Comparison of ENCODE assay signal across 36 cellular contexts in the genomic region with DNA sequence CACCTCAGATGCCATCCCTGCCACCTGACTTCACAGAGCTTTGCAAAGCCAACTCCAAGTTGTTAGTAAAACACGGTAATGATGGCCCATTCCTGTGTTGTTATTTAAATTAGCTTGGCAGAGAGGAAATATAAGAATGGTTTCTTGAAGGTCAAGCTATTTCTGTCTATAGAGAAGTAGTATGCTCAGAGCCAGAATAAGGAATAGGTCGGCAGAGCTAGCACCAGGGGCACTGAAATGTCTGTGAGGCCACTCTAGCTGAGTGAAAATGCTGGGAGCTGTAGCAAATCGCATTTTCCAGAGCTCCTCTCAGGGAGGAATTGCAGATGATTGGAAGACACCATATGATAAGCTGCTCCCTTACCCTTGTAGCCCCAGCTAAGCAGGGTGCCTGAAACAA.
"Had no signal": no experiment of that assay in that cellular context is flagged by ENCODE, and none has a peak within 500 bp of the region (broad histone marks: within the 10 kb centered on the region; RNA-seq: fewer than 3 reads in every experiment).

No MANE protein-coding gene starts in this region.

- H3K36me3 Mint-ChIP-seq: activated CD8-positive, alpha-beta memory T cell treated with anti-CD3 and anti-CD28 coated beads, Interleukin-2, amount 10 ng/mL, durations not matched to agents 7 days and 5 days; activated naive CD4-positive, alpha-beta T cell treated with anti-CD3 and anti-CD28 coated beads, Interleukin-2, amount 50 U/mL, for 72 hours; activated naive CD8-positive, alpha-beta T cell treated with anti-CD3 and anti-CD28 coated beads for 36 hours had no signal

- H3K9me3 ChIP-seq: adrenal gland, body of pancreas, breast epithelium had no signal

- H3K9me3 Mint-ChIP-seq: activated CD4-positive, alpha-beta memory T cell treated with anti-CD3 and anti-CD28 coated beads, Interleukin-2, amount 10 ng/mL, durations not matched to agents 7 days and 5 days; activated CD4-positive, alpha-beta T cell treated with anti-CD3 and anti-CD28 coated beads, Interleukin-2, amount 10 ng/mL, durations not matched to agents 7 days and 5 days; activated naive CD4-positive, alpha-beta T cell treated with anti-CD3 and anti-CD28 coated beads for 36 hours; activated naive CD4-positive, alpha-beta T cell treated with anti-CD3 and anti-CD28 coated beads, Interleukin-2, amount 50 U/mL, for 72 hours; activated naive CD8-positive, alpha-beta T cell treated with anti-CD3 and anti-CD28 coated beads for 36 hours; activated T-cell treated with anti-CD3 and anti-CD28 coated beads, Interleukin-2, amount 50 U/mL, for 24 hours; activated T-helper 2 cell treated with anti-CD3 and anti-CD28 coated beads, Interferon-gamma antibody, Interleukin-2, Interleukin-4, amounts not matched to agents 10 μg/mL and 5 μg/mL and 100 μg/mL, durations not matched to agents 14 hours and 24 hours and 36 hours; T-helper 1 cell treated with Interleukin-12 subunit alpha and Interleukin-12 subunit beta and Interleukin-4 antibody, amounts not matched to agents 30 μg/mL and 1 μg/mL, for 36 hours; T-helper 2 cell treated with Interferon-gamma antibody and Interleukin-4, amounts not matched to agents 5 μg/mL and 100 μg/mL, for 36 hours had no signal

- H3K4me1 Mint-ChIP-seq: activated CD4-positive, alpha-beta memory T cell treated with anti-CD3 and anti-CD28 coated beads, Interleukin-2, amount 10 ng/mL, durations not matched to agents 7 days and 5 days; activated CD4-positive, alpha-beta T cell treated with anti-CD3 and anti-CD28 coated beads for 36 hours; activated CD4-positive, alpha-beta T cell treated with anti-CD3 and anti-CD28 coated beads, Interleukin-2, amount 10 ng/mL, durations not matched to agents 7 days and 5 days; activated CD8-positive, alpha-beta memory T cell treated with anti-CD3 and anti-CD28 coated beads, Interleukin-2, amount 10 ng/mL, durations not matched to agents 7 days and 5 days; activated naive CD8-positive, alpha-beta T cell treated with anti-CD3 and anti-CD28 coated beads for 36 hours had no signal

- H3K27ac Mint-ChIP-seq: activated CD4-positive, alpha-beta memory T cell treated with anti-CD3 and anti-CD28 coated beads, Interleukin-2, amount 10 ng/mL, durations not matched to agents 7 days and 5 days; activated CD4-positive, alpha-beta T cell treated with anti-CD3 and anti-CD28 coated beads for 36 hours; activated CD4-positive, alpha-beta T cell treated with anti-CD3 and anti-CD28 coated beads, Interleukin-2, amount 10 ng/mL, durations not matched to agents 7 days and 5 days; activated CD8-positive, alpha-beta memory T cell treated with anti-CD3 and anti-CD28 coated beads, Interleukin-2, amount 10 ng/mL, durations not matched to agents 7 days and 5 days; activated CD8-positive, alpha-beta T cell treated with anti-CD3 and anti-CD28 coated beads, Interleukin-2, amount 10 ng/mL, durations not matched to agents 7 days and 5 days; activated naive CD4-positive, alpha-beta T cell treated with anti-CD3 and anti-CD28 coated beads for 36 hours; activated naive CD4-positive, alpha-beta T cell treated with anti-CD3 and anti-CD28 coated beads, Interleukin-2, amount 50 U/mL, for 72 hours; activated naive CD8-positive, alpha-beta T cell treated with anti-CD3 and anti-CD28 coated beads for 36 hours; activated T-cell treated with anti-CD3 and anti-CD28 coated beads, Interleukin-2, amount 50 U/mL, for 24 hours; activated T-helper 2 cell treated with anti-CD3 and anti-CD28 coated beads, Interferon-gamma antibody, Interleukin-2, Interleukin-4, amounts not matched to agents 10 μg/mL and 5 μg/mL and 100 μg/mL, durations not matched to agents 14 hours and 24 hours and 36 hours; T-helper 1 cell treated with Interleukin-12 subunit alpha and Interleukin-12 subunit beta and Interleukin-4 antibody, amounts not matched to agents 30 μg/mL and 1 μg/mL, for 36 hours; T-helper 2 cell treated with Interferon-gamma antibody and Interleukin-4, amounts not matched to agents 5 μg/mL and 100 μg/mL, for 36 hours had no signal

- H3K4me3 Mint-ChIP-seq: activated CD4-positive, alpha-beta memory T cell treated with anti-CD3 and anti-CD28 coated beads, Interleukin-2, amount 10 ng/mL, durations not matched to agents 7 days and 5 days; activated CD4-positive, alpha-beta T cell treated with anti-CD3 and anti-CD28 coated beads for 36 hours; activated CD4-positive, alpha-beta T cell treated with anti-CD3 and anti-CD28 coated beads, Interleukin-2, amount 10 ng/mL, durations not matched to agents 7 days and 5 days; activated CD8-positive, alpha-beta memory T cell treated with anti-CD3 and anti-CD28 coated beads, Interleukin-2, amount 10 ng/mL, durations not matched to agents 7 days and 5 days; activated CD8-positive, alpha-beta T cell treated with anti-CD3 and anti-CD28 coated beads, Interleukin-2, amount 10 ng/mL, durations not matched to agents 7 days and 5 days; activated naive CD4-positive, alpha-beta T cell treated with anti-CD3 and anti-CD28 coated beads for 36 hours; activated naive CD8-positive, alpha-beta T cell treated with anti-CD3 and anti-CD28 coated beads for 36 hours; activated T-cell treated with anti-CD3 and anti-CD28 coated beads, Interleukin-2, amount 50 U/mL, for 24 hours; T-helper 1 cell treated with Interleukin-12 subunit alpha and Interleukin-12 subunit beta and Interleukin-4 antibody, amounts not matched to agents 30 μg/mL and 1 μg/mL, for 36 hours; T-helper 2 cell treated with Interferon-gamma antibody and Interleukin-4, amounts not matched to agents 5 μg/mL and 100 μg/mL, for 36 hours had no signal

- H3K27ac ChIP-seq: adrenal gland, body of pancreas, brain microvascular endothelial cell, breast epithelium, VCaP had no signal

- H3K36me3 ChIP-seq: adrenal gland, brain microvascular endothelial cell, breast epithelium had no signal

- H3K27me3 ChIP-seq: adrenal gland, body of pancreas, brain microvascular endothelial cell, breast epithelium had no signal

- ATAC-seq: activated CD4-positive, alpha-beta T cell treated with anti-CD3 and anti-CD28 coated beads for 36 hours; activated CD4-positive, CD25-positive, alpha-beta regulatory T cell treated with anti-CD3 and anti-CD28 coated beads, Interleukin-2, amount 50 U/mL, for 24 hours; activated CD8-positive, alpha-beta memory T cell treated with anti-CD3 and anti-CD28 coated beads, Interleukin-2, amount 10 ng/mL, durations not matched to agents 7 days and 5 days; activated CD8-positive, alpha-beta T cell treated with anti-CD3 and anti-CD28 coated beads, Interleukin-2, amount 10 ng/mL, durations not matched to agents 7 days and 5 days; activated naive CD4-positive, alpha-beta T cell treated with anti-CD3 and anti-CD28 coated beads, Interleukin-2, amount 50 U/mL, for 72 hours; body of pancreas had no signal

- H3K4me3 ChIP-seq: adrenal gland, body of pancreas, breast epithelium had no signal

- DNase-seq: activated CD4-positive, alpha-beta memory T cell treated with anti-CD3 and anti-CD28 coated beads, Interleukin-2, amount 10 ng/mL, durations not matched to agents 7 days and 5 days; activated CD4-positive, alpha-beta T cell treated with anti-CD3 and anti-CD28 coated beads for 1 hour; activated CD4-positive, alpha-beta T cell treated with anti-CD3 and anti-CD28 coated beads for 36 hours; activated CD4-positive, alpha-beta T cell treated with anti-CD3 and anti-CD28 coated beads for 48 hours; activated CD4-positive, alpha-beta T cell treated with anti-CD3 and anti-CD28 coated beads, Interleukin-2, amount 10 ng/mL, durations not matched to agents 7 days and 5 days; activated CD4-positive, alpha-beta T cell treated with anti-CD3 and anti-CD28 coated beads, Interleukin-2, amount 50 U/mL, for 48 hours; activated CD4-positive, CD25-positive, alpha-beta regulatory T cell; activated CD8-positive, alpha-beta memory T cell treated with anti-CD3 and anti-CD28 coated beads for 24 hours; activated CD8-positive, alpha-beta memory T cell treated with anti-CD3 and anti-CD28 coated beads, Interleukin-2, amount 10 ng/mL, durations not matched to agents 7 days and 5 days; activated CD8-positive, alpha-beta memory T cell treated with anti-CD3 and anti-CD28 coated beads, Interleukin-2, amount 50 U/mL, for 48 hours; activated CD8-positive, alpha-beta T cell treated with anti-CD3 and anti-CD28 coated beads, Interleukin-2, amount 10 ng/mL, durations not matched to agents 7 days and 5 days; activated effector memory CD4-positive, alpha-beta T cell treated with anti-CD3 and anti-CD28 coated beads, Interleukin-2, amount 50 U/mL, for 16 hours; activated gamma-delta T cell treated with Interleukin-2 at 50 U/mL for 16 hours; activated naive CD4-positive, alpha-beta T cell; activated naive CD4-positive, alpha-beta T cell treated with anti-CD3 and anti-CD28 coated beads for 36 hours; activated naive CD4-positive, alpha-beta T cell treated with anti-CD3 and anti-CD28 coated beads, Interleukin-2, amount 50 U/mL, for 16 hours; activated naive CD8-positive, alpha-beta T cell treated with anti-CD3 and anti-CD28 coated beads for 36 hours; activated T-cell treated with anti-CD3 and anti-CD28 coated beads, Interleukin-2, amount 50 U/mL, for 24 hours; activated T-cell treated with anti-CD3 and anti-CD28 coated beads, Interleukin-2, amount 50 U/mL, for 48 hours; adrenal gland; amniotic stem cell; aorta; body of pancreas; brain microvascular endothelial cell; central memory CD4-positive, alpha-beta T cell; SW 1271; T-helper 1 cell; T-helper 2 cell; T-helper 9 cell had no signal

- H3K27me3 Mint-ChIP-seq: activated CD4-positive, alpha-beta memory T cell treated with anti-CD3 and anti-CD28 coated beads, Interleukin-2, amount 10 ng/mL, durations not matched to agents 7 days and 5 days; activated CD4-positive, alpha-beta T cell treated with anti-CD3 and anti-CD28 coated beads, Interleukin-2, amount 10 ng/mL, durations not matched to agents 7 days and 5 days; activated CD8-positive, alpha-beta memory T cell treated with anti-CD3 and anti-CD28 coated beads, Interleukin-2, amount 10 ng/mL, durations not matched to agents 7 days and 5 days; activated naive CD8-positive, alpha-beta T cell treated with anti-CD3 and anti-CD28 coated beads for 36 hours had no signal

- H3K4me1 ChIP-seq: adrenal gland, body of pancreas, breast epithelium had no signal
